ENCODE assay signal across 15 cellular contexts in the genomic region with DNA sequence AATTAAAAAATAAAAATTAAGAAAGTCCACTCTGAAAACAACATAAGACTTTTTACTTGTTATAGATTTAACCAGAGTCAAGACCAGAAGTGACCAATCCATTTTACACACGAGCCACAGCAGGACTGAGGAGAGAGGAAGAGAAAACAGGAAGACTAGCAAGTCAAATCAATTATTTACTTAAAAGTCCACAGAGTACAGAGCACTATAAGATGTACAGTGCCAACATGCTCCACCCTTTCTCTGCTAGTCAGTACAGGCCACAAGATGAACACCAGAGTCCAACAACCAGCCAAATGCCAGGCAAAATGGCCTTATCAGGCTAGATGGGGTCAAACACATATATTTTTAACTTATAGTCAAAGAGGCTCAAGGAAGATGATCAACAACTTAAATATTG. TPM values are rescaled to one million over a fixed set of nuclear protein-coding genes. Genes with fewer than 3 reads are reported as not detected.
DNase-seq lines count a peak whose midpoint lies in the region; ATAC-seq, FAIRE-seq and TF ChIP-seq lines count a peak whose summit lies in the region.
"Had no signal": no experiment of that assay in that cellular context is flagged by ENCODE, and none has a peak within 500 bp of the region (broad histone marks: within the 10 kb centered on the region; RNA-seq: fewer than 3 reads in every experiment).

No MANE protein-coding gene starts in this region.

- H3K27ac ChIP-seq in RWPE1 (peak overlapping the region; percentile 77), kidney (ENCODE audit: low read depth in 2 of 2, low read length in 2 of 2) (no peak overlapping the region), suprapubic skin (no peak overlapping the region)
- H3K27ac ChIP-seq: coronary artery, gastroesophageal sphincter had no signal

- H3K4me1 Mint-ChIP-seq in Calu3 (ENCODE audit: low read depth, unreplicated experiment): peaks cover 17% of the 10 kb centered on the region
- peaks cover 15% of the 10 kb centered on the region for H3K4me1 Mint-ChIP-seq in activated naive CD4-positive, alpha-beta T cell treated with anti-CD3 and anti-CD28 coated beads, Interleukin-2, amount 10 ng/mL, durations not matched to agents 7 days and 5 days

- CTCF ChIA-PET in Calu3 (lab: Charles Lee) (no interaction called here), RWPE1 (lab: Yijun Ruan, JAX) (interaction anchor here (0.6 kb wide), 1 partner anchor 192 kb away, joined by 6 read pairs; no protein-coding TSS in a partner anchor)
- CTCF ChIA-PET in activated naive CD4-positive, alpha-beta T cell treated with anti-CD3 and anti-CD28 coated beads, Interleukin-2, amount 10 ng/mL, durations not matched to agents 7 days and 5 days (lab: Charles Lee): no interaction called here

- ATAC-seq in GM19463 (IDR thresholded peaks at IDR 0.05; ENCODE audit: unreplicated experiment) (peak; percentile 58), HG03196 (IDR thresholded peaks at IDR 0.05; ENCODE audit: unreplicated experiment) (no peak)
- ATAC-seq: gastroesophageal sphincter had no signal

- H3K9me3 ChIP-seq in kidney (ENCODE audit: control insufficient read depth in 1 of 2, low read length in 2 of 2): no peaks in the 10 kb centered on the region
- H3K9me3 ChIP-seq in suprapubic skin: no peaks in the 10 kb centered on the region
- H3K9me3 ChIP-seq: Caco-2, gastroesophageal sphincter had no signal

- H3K4me3 Mint-ChIP-seq in Calu3 (ENCODE audit: low read depth, unreplicated experiment): no peak overlapping the region
- no peak overlapping the region for H3K4me3 Mint-ChIP-seq in activated naive CD4-positive, alpha-beta T cell treated with anti-CD3 and anti-CD28 coated beads, Interleukin-2, amount 10 ng/mL, durations not matched to agents 7 days and 5 days
- H3K4me3 Mint-ChIP-seq: memory B cell had no signal

- H3K27me3 Mint-ChIP-seq in Calu3 (ENCODE audit: unreplicated experiment): no peaks in the 10 kb centered on the region
- H3K27me3 Mint-ChIP-seq in activated naive CD4-positive, alpha-beta T cell treated with anti-CD3 and anti-CD28 coated beads, Interleukin-2, amount 10 ng/mL, durations not matched to agents 7 days and 5 days: no peaks in the 10 kb centered on the region
- H3K27me3 Mint-ChIP-seq: memory B cell had no signal

- H3K4me3 ChIP-seq in kidney (ENCODE audit: low read length in 2 of 2): no peak overlapping the region
- H3K4me3 ChIP-seq in suprapubic skin: no peak overlapping the region
- H3K4me3 ChIP-seq: coronary artery, gastroesophageal sphincter had no signal

- 17% methylated on average over 1 of the region's 1 CpG for WGBS in suprapubic skin

- H3K4me1 ChIP-seq in kidney (ENCODE audit: control insufficient read depth in 1 of 2, insufficient read depth in 1 of 2, low read depth in 1 of 2, low read length in 2 of 2): peaks cover 3 to 4% of the 10 kb centered on the region in 2 donors
- H3K4me1 ChIP-seq in suprapubic skin: peaks cover 30% of the 10 kb centered on the region

- peak; percentile 64 for FAIRE-seq in kidney (lab: Jason Lieb, UNC)
- FAIRE-seq: urothelium cell line had no signal

- no peak overlapping the region for H3K9ac ChIP-seq in kidney (ENCODE audit: low read length in 2 of 2)

- TF ChIP-seq EP300 in suprapubic skin (IDR thresholded peaks at IDR 0.05): no peak

- no peaks in the 10 kb centered on the region for H3K9me3 Mint-ChIP-seq in Calu3 (ENCODE audit: low read depth, unreplicated experiment)
- H3K9me3 Mint-ChIP-seq in activated naive CD4-positive, alpha-beta T cell treated with anti-CD3 and anti-CD28 coated beads, Interleukin-2, amount 10 ng/mL, durations not matched to agents 7 days and 5 days: no peaks in the 10 kb centered on the region
- H3K9me3 Mint-ChIP-seq: memory B cell had no signal

- H3K36me3 ChIP-seq in kidney (ENCODE audit: control insufficient read depth in 1 of 2, insufficient read depth in 2 of 2, low read length in 2 of 2): no peaks in the 10 kb centered on the region
- no peaks in the 10 kb centered on the region for H3K36me3 ChIP-seq in suprapubic skin
- H3K36me3 ChIP-seq: gastroesophageal sphincter had no signal

- no peak for TF ChIP-seq POLR2A in suprapubic skin (IDR thresholded peaks at IDR 0.05)

- intact Hi-C loops in Calu3 (cut with micrococcal nuclease; ENCODE audit: unreplicated experiment) (no loop called here), kidney (cut with DNase I) (no loop called here)

- DNase-seq in Calu3 (peak; percentile 4), RWPE1 (ENCODE audit: low spot score) (no peak), kidney (no peak), suprapubic skin (ENCODE audit: low spot score in 2 of 2) (no peak), D341Med (ENCODE audit: low spot score) (no peak)
- DNase-seq in activated naive CD4-positive, alpha-beta T cell treated with anti-CD3 and anti-CD28 coated beads, Interleukin-2, amount 10 ng/mL, durations not matched to agents 7 days and 5 days: no peak
- DNase-seq: activated CD4-positive, CD25-positive, alpha-beta regulatory T cell treated with anti-CD3 and anti-CD28 coated beads, Interleukin-2, amount 50 U/mL, for 72 hours; activated gamma-delta T cell treated with Interleukin-2 at 50 U/mL for 16 hours; Caco-2 had no signal

- no peaks in the 10 kb centered on the region for H3K27me3 ChIP-seq in suprapubic skin
- H3K27me3 ChIP-seq: gastroesophageal sphincter had no signal

- H3K36me3 Mint-ChIP-seq in Calu3 (ENCODE audit: insufficient read depth, unreplicated experiment): no peaks in the 10 kb centered on the region
- no peaks in the 10 kb centered on the region for H3K36me3 Mint-ChIP-seq in activated naive CD4-positive, alpha-beta T cell treated with anti-CD3 and anti-CD28 coated beads, Interleukin-2, amount 10 ng/mL, durations not matched to agents 7 days and 5 days

- no TSS peak for BruUV-seq in Calu3 (replicated peaks; lab: Mats Ljungman, UMichigan)

- POLR2A ChIA-PET in RWPE1 (lab: Yijun Ruan, JAX; ENCODE audit: low non-redundant PET): no interaction called here

- no peak overlapping the region for H3K27ac Mint-ChIP-seq in Calu3 (ENCODE audit: unreplicated experiment)
- no peak overlapping the region for H3K27ac Mint-ChIP-seq in activated naive CD4-positive, alpha-beta T cell treated with anti-CD3 and anti-CD28 coated beads, Interleukin-2, amount 10 ng/mL, durations not matched to agents 7 days and 5 days
- H3K27ac Mint-ChIP-seq: memory B cell had no signal

- TF ChIP-seq CTCF in Calu3 (IDR thresholded peaks at IDR 0.05; ENCODE audit: unreplicated experiment) (no peak), RWPE1 (conservative IDR thresholded peaks at IDR 0.05; ENCODE audit: low read depth) (no peak), kidney (IDR thresholded peaks at IDR 0.05; ENCODE audit: borderline replicate concordance, extremely low read depth, insufficient read depth) (no peak), suprapubic skin (IDR thresholded peaks at IDR 0.05) (no peak)

RNA-seq across cellular contexts. Expression of a gene that starts 19.5 kb away (rescaled TPM):
- total RNA-seq in Calu3 (2022): 17.4 and 19.2 TPM in 2 replicates
- 39.0 TPM for total RNA-seq in kidney
- polyA plus RNA-seq in kidney (ENCODE audit: insufficient read depth, low read depth, low replicate concordance): 6.7 TPM
- total RNA-seq in suprapubic skin: 10 to 100 TPM; 20.8 to 25.7 (median 22.9) TPM
